Comparison of ENCODE assay signal across 17 cellular contexts in the genomic region with DNA sequence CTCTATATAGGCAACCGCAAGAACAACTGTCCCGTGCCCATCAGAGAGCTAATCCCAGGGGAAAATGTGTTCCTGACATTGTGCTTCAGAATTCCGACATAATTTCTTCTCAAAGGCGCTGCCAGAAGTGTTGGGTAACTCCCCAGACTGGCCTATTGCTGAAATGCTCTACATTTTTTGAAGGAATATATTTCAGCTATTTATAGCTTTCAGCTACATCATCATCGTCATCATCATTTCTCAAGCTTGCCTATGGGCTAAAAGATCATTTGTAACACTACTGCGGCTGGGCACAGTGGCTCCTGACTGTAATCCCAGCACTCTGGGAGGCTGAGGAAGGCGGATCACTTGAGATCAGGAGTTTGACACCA. TPM values are rescaled to one million over a fixed set of nuclear protein-coding genes. Genes with fewer than 3 reads are reported as not detected.
DNase-seq lines count a peak whose midpoint lies in the region; ATAC-seq, FAIRE-seq and TF ChIP-seq lines count a peak whose summit lies in the region.
"Had no signal": no experiment of that assay in that cellular context is flagged by ENCODE, and none has a peak within 500 bp of the region (broad histone marks: within the 10 kb centered on the region; RNA-seq: fewer than 3 reads in every experiment).

No MANE protein-coding gene starts in this region.

- no peaks in the 10 kb centered on the region for H3K36me3 ChIP-seq in GM23338 (ENCODE audit: insufficient read depth)
- H3K36me3 ChIP-seq in kidney (ENCODE audit: control insufficient read depth in 1 of 2, insufficient read depth in 2 of 2, low read length in 2 of 2), result no peaks in the 10 kb centered on the region
- no peaks in the 10 kb centered on the region for H3K36me3 ChIP-seq in thoracic aorta

- H3K9ac ChIP-seq in kidney (ENCODE audit: low read length in 2 of 2), result no peak overlapping the region

- H3K9me2 ChIP-seq in GM23338 (ENCODE audit: insufficient read depth), result no peaks in the 10 kb centered on the region

- intact Hi-C loops in kidney (cut with DNase I), result no loop called here

- no peak overlapping the region for H2AFZ ChIP-seq in GM23338

- H3K4me1 Mint-ChIP-seq in GM23338, result peaks cover 57% of the 10 kb centered on the region
- H3K4me1 Mint-ChIP-seq: activated naive CD8-positive, alpha-beta T cell treated with anti-CD3 and anti-CD28 coated beads, Interleukin-2, amount 50 U/mL, for 24 hours; immature natural killer cell; stimulated activated effector memory CD8-positive, alpha-beta T cell treated with anti-CD3 and anti-CD28 coated beads, Interleukin-12 subunit alpha, Interleukin-12 subunit beta, amount 100 ng/mL, for 72 hours had no signal

- FAIRE-seq in kidney (lab: Jason Lieb, UNC), result no peak
- FAIRE-seq: endothelial cell of umbilical vein, TTC549 had no signal

- H3K4me3 Mint-ChIP-seq in GM23338, result no peak overlapping the region
- H3K4me3 Mint-ChIP-seq: activated naive CD8-positive, alpha-beta T cell treated with anti-CD3 and anti-CD28 coated beads, Interleukin-2, amount 50 U/mL, for 24 hours; immature natural killer cell; neural crest cell; stimulated activated effector memory CD8-positive, alpha-beta T cell treated with anti-CD3 and anti-CD28 coated beads, Interleukin-12 subunit alpha, Interleukin-12 subunit beta, amount 100 ng/mL, for 72 hours had no signal

- H3K4me2 ChIP-seq in GM23338, result no peak overlapping the region

- peaks cover 37% of the 10 kb centered on the region for H3K4me1 ChIP-seq in GM23338 (ENCODE audit: insufficient read depth)
- H3K4me1 ChIP-seq in kidney (ENCODE audit: control insufficient read depth in 1 of 2, insufficient read depth in 1 of 2, low read depth in 1 of 2, low read length in 2 of 2), result peaks cover 7 to 9% of the 10 kb centered on the region in 2 donors
- peaks cover 17% of the 10 kb centered on the region in 2 donors for H3K4me1 ChIP-seq in thoracic aorta (ENCODE audit: control insufficient read depth in 1 of 2, low read depth in 2 of 2)

- H3K27me3 ChIP-seq in GM23338 (ENCODE audit: insufficient read depth) (no peaks in the 10 kb centered on the region), thoracic aorta (replicated peaks; ENCODE audit: insufficient read depth) (no peaks in the 10 kb centered on the region)

- H3K36me3 Mint-ChIP-seq in GM23338 (ENCODE audit: low read depth), result no peaks in the 10 kb centered on the region
- H3K36me3 Mint-ChIP-seq: immature natural killer cell; stimulated activated effector memory CD8-positive, alpha-beta T cell treated with anti-CD3 and anti-CD28 coated beads, Interleukin-12 subunit alpha, Interleukin-12 subunit beta, amount 100 ng/mL, for 72 hours had no signal

- H3K4me3 ChIP-seq in GM23338 (no peak overlapping the region), kidney (ENCODE audit: low read length in 2 of 2) (no peak overlapping the region), thoracic aorta (no peak overlapping the region)

- H3K9me3 ChIP-seq in kidney (ENCODE audit: control insufficient read depth in 1 of 2, low read length in 2 of 2) (no peaks in the 10 kb centered on the region), thoracic aorta (no peaks in the 10 kb centered on the region)

- TF ChIP-seq CTCF in GM23338 (conservative IDR thresholded peaks at IDR 0.05; ENCODE audit: low read depth in 2 of 2), result no peak
- TF ChIP-seq CTCF in kidney (IDR thresholded peaks at IDR 0.05; ENCODE audit: borderline replicate concordance, extremely low read depth, insufficient read depth), result no peak
- TF ChIP-seq CTCF in thoracic aorta (IDR thresholded peaks at IDR 0.05), result no peak

- peak overlapping the region; percentile 24; the same call in 1 of the 2 replicates for H3K27ac ChIP-seq in GM23338 (ENCODE audit: low read depth)
- H3K27ac ChIP-seq in kidney (ENCODE audit: low read depth in 2 of 2, low read length in 2 of 2), result peak overlapping the region; percentile 6 to 32
- peak overlapping the region; percentile 61 to 80 for H3K27ac ChIP-seq in thoracic aorta

- peaks cover 90% of the 10 kb centered on the region for H3K79me2 ChIP-seq in GM23338 (replicated peaks; ENCODE audit: insufficient read depth)

- peaks cover 6% of the 10 kb centered on the region for H3K27me3 Mint-ChIP-seq in GM23338 (ENCODE audit: insufficient read depth, low read depth, poor library complexity)

- H4K20me1 ChIP-seq in GM23338 (replicated peaks; ENCODE audit: insufficient read depth), result 0 out of 2 replicates have a peak, but pooled peaks cover 4% of the 10 kb centered on the region

- H3F3A ChIP-seq in GM23338 (replicated peaks; ENCODE audit: low read depth), result no peaks in the 10 kb centered on the region

- H3K27ac Mint-ChIP-seq in GM23338, result no peak overlapping the region
- H3K27ac Mint-ChIP-seq: activated naive CD8-positive, alpha-beta T cell treated with anti-CD3 and anti-CD28 coated beads, Interleukin-2, amount 50 U/mL, for 24 hours; immature natural killer cell; stimulated activated effector memory CD8-positive, alpha-beta T cell treated with anti-CD3 and anti-CD28 coated beads, Interleukin-12 subunit alpha, Interleukin-12 subunit beta, amount 100 ng/mL, for 72 hours had no signal

- no peak for ATAC-seq in GM23338
- peak; percentile 88 for ATAC-seq in thoracic aorta (ENCODE audit: insufficient number of reproducible peaks, low FRiP score, low read depth)
- no peak for ATAC-seq in esophagus mucosa
- ATAC-seq: activated naive CD8-positive, alpha-beta T cell treated with anti-CD3 and anti-CD28 coated beads, Interleukin-2, amount 50 U/mL, for 24 hours; HCT116; stimulated activated effector memory CD8-positive, alpha-beta T cell treated with anti-CD3 and anti-CD28 coated beads, Interleukin-12 subunit alpha, Interleukin-12 subunit beta, amount 100 ng/mL, for 72 hours had no signal

- no peaks in the 10 kb centered on the region for H3K9me3 Mint-ChIP-seq in GM23338
- H3K9me3 Mint-ChIP-seq: activated naive CD8-positive, alpha-beta T cell treated with anti-CD3 and anti-CD28 coated beads, Interleukin-2, amount 50 U/mL, for 24 hours; stimulated activated effector memory CD8-positive, alpha-beta T cell treated with anti-CD3 and anti-CD28 coated beads, Interleukin-12 subunit alpha, Interleukin-12 subunit beta, amount 100 ng/mL, for 72 hours had no signal

- no peak for DNase-seq in GM23338 (ENCODE audit: low spot score)
- DNase-seq in amniotic epithelial cell (ENCODE audit: low read depth), result peak; percentile 98
- no peak for DNase-seq in kidney
- no peak for DNase-seq in thoracic aorta (ENCODE audit: low spot score)
- DNase-seq in inferior parietal cortex (ENCODE audit: extremely low spot score), result no peak
- no peak for DNase-seq in ecto neural progenitor cell (ENCODE audit: low spot score)
- no peak for DNase-seq in NCI-H2029 treated with DMSO at 0.1 percent for 48 hours (lab: John Stamatoyannopoulos, UW)
- DNase-seq: activated naive CD8-positive, alpha-beta T cell treated with anti-CD3 and anti-CD28 coated beads, Interleukin-2, amount 50 U/mL, for 24 hours; immature natural killer cell; KBM-7; RPMI8226 had no signal

RNA-seq across cellular contexts. Expression of a gene that starts 49.7 kb away (rescaled TPM):
- total RNA-seq in GM23338 (2014; rRNA removed; shearing (Covaris generic)), result 114 and 119 TPM in 2 replicates
- polyA plus RNA-seq in GM23338 (2016; fragmentation: Nextera tagmentation; extraction: Ambion mirVana), result 276 TPM in 2 replicates
- 52.4 TPM for total RNA-seq in kidney
- polyA plus RNA-seq in kidney (ENCODE audit: insufficient read depth, low read depth, low replicate concordance), result 7.6 TPM
- total RNA-seq in thoracic aorta, result 10 to 100 TPM; 11.4 to 41.7 TPM
- 27.3 TPM for total RNA-seq in esophagus mucosa
- polyA plus RNA-seq: immature natural killer cell had no signal

Comparison
In these comparisons a context has a peak if more than half of its experiments do, and no peak if none do; other contexts are left out.
1. H3K27ac ChIP-seq: peak in every context shown above with its lines; median percentile 70 in thoracic aorta; 24 in GM23338; 19 in kidney.